8 cellular contexts compared by ENCODE assay signal in genomic region chr17:45293413-45294211, GRCh38. TPM values are rescaled to one million over a fixed set of nuclear protein-coding genes. Genes with fewer than 3 reads are reported as not detected.
DNase-seq lines count a peak whose midpoint lies in the region; ATAC-seq and TF ChIP-seq lines count a peak whose summit lies in the region.

No MANE protein-coding gene starts in this region.

- peaks cover 0 to 98% (median 62%) of the 10 kb centered on the region in 4 donors for H3K4me1 ChIP-seq in tibial nerve

- H3K9me3 Mint-ChIP-seq in T-helper 1 cell treated with Interleukin-12 subunit alpha and Interleukin-12 subunit beta and Interleukin-4 antibody, amounts not matched to agents 30 μg/mL and 1 μg/mL, for 36 hours: no peaks in the 10 kb centered on the region
- no peaks in the 10 kb centered on the region for H3K9me3 Mint-ChIP-seq in mesothelial cell of epicardium

- DNase-seq in AG08395 (ENCODE audit: low spot score) (peak; percentile 89), GOT3 (lab: John Stamatoyannopoulos, UW) (peak; percentile 24), epithelial cell of esophagus (ENCODE audit: low read depth) (peak; percentile 79), mesothelial cell of epicardium (ENCODE audit: low spot score in 2 of 2, unreplicated experiment in 2 of 2) (no peak), tibial nerve (ENCODE audit: low spot score in 2 of 2) (peak; percentile 71 to 79), NCI-H187 treated with DMSO at 0.1 percent for 48 hours (lab: John Stamatoyannopoulos, UW) (no peak)

- peaks cover 27% of the 10 kb centered on the region for H3K36me3 Mint-ChIP-seq in T-helper 1 cell treated with Interleukin-12 subunit alpha and Interleukin-12 subunit beta and Interleukin-4 antibody, amounts not matched to agents 30 μg/mL and 1 μg/mL, for 36 hours (ENCODE audit: low read depth)
- peaks cover 4% of the 10 kb centered on the region for H3K36me3 Mint-ChIP-seq in mesothelial cell of epicardium

- peak in 1 of 2 donors; percentile 65 for TF ChIP-seq EP300 in tibial nerve (IDR thresholded peaks at IDR 0.05)

- TF ChIP-seq CTCF in epithelial cell of esophagus (IDR thresholded peaks at IDR 0.05; ENCODE audit: insufficient read depth, low read depth, low read length, missing control alignments) (no peak), mesothelial cell of epicardium (IDR thresholded peaks at IDR 0.05; ENCODE audit: unreplicated experiment) (no peak), tibial nerve (IDR thresholded peaks at IDR 0.05) (no peak)

- peaks cover 0 to 20% (median 8%) of the 10 kb centered on the region in 3 donors for H3K36me3 ChIP-seq in tibial nerve

- 20 to 36% methylated on average over 7 to 10 of the region's 10 CpGs for WGBS in tibial nerve, 2 donors

- peak overlapping the region in 3 of 4 donors; percentile 52 to 75 (median 74) for H3K27ac ChIP-seq in tibial nerve

- H3K9me3 ChIP-seq in tibial nerve: no peaks in the 10 kb centered on the region

- H3K4me3 Mint-ChIP-seq in T-helper 1 cell treated with Interleukin-12 subunit alpha and Interleukin-12 subunit beta and Interleukin-4 antibody, amounts not matched to agents 30 μg/mL and 1 μg/mL, for 36 hours: no peak overlapping the region
- H3K4me3 Mint-ChIP-seq in mesothelial cell of epicardium: no peak overlapping the region

- no peak for TF ChIP-seq POLR2A in tibial nerve (IDR thresholded peaks at IDR 0.05)

- H3K4me3 ChIP-seq in epithelial cell of esophagus (ENCODE audit: low read length) (no peak overlapping the region), tibial nerve (no peak overlapping the region)

- H3K27me3 ChIP-seq in tibial nerve: no peaks in the 10 kb centered on the region

- no peaks in the 10 kb centered on the region for H3K27me3 Mint-ChIP-seq in T-helper 1 cell treated with Interleukin-12 subunit alpha and Interleukin-12 subunit beta and Interleukin-4 antibody, amounts not matched to agents 30 μg/mL and 1 μg/mL, for 36 hours (ENCODE audit: low read depth)
- H3K27me3 Mint-ChIP-seq in mesothelial cell of epicardium (ENCODE audit: low read depth): no peaks in the 10 kb centered on the region

- peak overlapping the region; percentile 17 for H3K27ac Mint-ChIP-seq in T-helper 1 cell treated with Interleukin-12 subunit alpha and Interleukin-12 subunit beta and Interleukin-4 antibody, amounts not matched to agents 30 μg/mL and 1 μg/mL, for 36 hours
- peak overlapping the region; percentile 83 for H3K27ac Mint-ChIP-seq in mesothelial cell of epicardium

- ATAC-seq in GM18870 (IDR thresholded peaks at IDR 0.05; ENCODE audit: unreplicated experiment): no peak

- H3K4me1 Mint-ChIP-seq in T-helper 1 cell treated with Interleukin-12 subunit alpha and Interleukin-12 subunit beta and Interleukin-4 antibody, amounts not matched to agents 30 μg/mL and 1 μg/mL, for 36 hours (ENCODE audit: low read depth): peaks cover 67% of the 10 kb centered on the region
- peaks cover 35% of the 10 kb centered on the region for H3K4me1 Mint-ChIP-seq in mesothelial cell of epicardium

RNA-seq across cellular contexts. Expression of gene MAP3K14, which starts 23.2 kb away (rescaled TPM):
- total RNA-seq in mesothelial cell of epicardium: 8.9 to 9.9 TPM (median 9.8 TPM) in 3 replicates
- total RNA-seq in tibial nerve: 10 to 100 TPM in 3 of 4 donors, 1 to 10 TPM in 1; 9.6 to 15.6 (median 13.3) TPM

RNA-seq across cellular contexts. Expression of gene SPATA32, which starts 31.7 kb away (rescaled TPM):
- total RNA-seq in mesothelial cell of epicardium (not detected in 3 replicates), tibial nerve (not detected)

Comparison
In these comparisons a context has a peak if more than half of its experiments do, and no peak if none do; other contexts are left out.
1. DNase-seq: peak in AG08395 (single experiment), GOT3 (single experiment), epithelial cell of esophagus (single experiment) and tibial nerve (2 of 2); none in mesothelial cell of epicardium (0 of 2) and NCI-H187 treated with DMSO at 0.1 percent for 48 hours (single experiment).